Comparison of ENCODE assay signal across 1 cellular context in the genomic region with DNA sequence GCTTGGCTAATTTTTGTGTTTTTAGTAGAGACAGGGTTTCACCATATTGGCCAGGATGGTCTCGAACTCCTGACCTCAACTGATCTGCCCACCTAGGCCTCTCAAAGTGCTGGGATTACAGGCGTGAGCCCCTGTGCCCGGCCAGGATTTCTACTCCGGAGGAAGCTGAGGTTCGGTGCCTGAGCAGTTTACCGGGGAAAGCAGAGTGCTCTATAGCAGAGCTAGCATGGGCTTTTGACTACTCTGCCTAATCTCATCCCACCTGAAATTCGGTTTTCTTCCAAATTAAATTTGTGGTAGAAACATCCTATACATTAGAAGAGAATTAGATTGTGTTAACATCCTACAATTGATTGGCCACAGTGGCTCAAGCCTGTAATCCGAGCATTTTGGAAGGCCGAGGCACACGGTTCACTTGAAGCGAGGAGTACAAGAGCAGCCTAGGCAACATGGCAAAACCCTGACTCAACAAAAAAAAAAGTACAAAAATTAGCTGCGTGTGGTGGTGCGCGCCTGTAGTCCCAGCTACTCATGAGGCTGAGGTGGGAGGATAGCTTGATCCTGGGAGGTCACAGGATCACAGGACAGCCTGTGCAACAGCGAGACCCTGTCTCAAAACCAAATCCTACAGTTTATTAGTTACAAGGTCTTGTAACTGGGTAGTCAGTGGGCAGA.
TF ChIP-seq lines count a peak whose summit lies in the region.

No MANE protein-coding gene starts in this region.

TF ChIP-seq in neural cell, 6 proteins besides CTCF, POLR2A, EP300 and RAD21:
- TF ChIP-seq, protein P1, sequence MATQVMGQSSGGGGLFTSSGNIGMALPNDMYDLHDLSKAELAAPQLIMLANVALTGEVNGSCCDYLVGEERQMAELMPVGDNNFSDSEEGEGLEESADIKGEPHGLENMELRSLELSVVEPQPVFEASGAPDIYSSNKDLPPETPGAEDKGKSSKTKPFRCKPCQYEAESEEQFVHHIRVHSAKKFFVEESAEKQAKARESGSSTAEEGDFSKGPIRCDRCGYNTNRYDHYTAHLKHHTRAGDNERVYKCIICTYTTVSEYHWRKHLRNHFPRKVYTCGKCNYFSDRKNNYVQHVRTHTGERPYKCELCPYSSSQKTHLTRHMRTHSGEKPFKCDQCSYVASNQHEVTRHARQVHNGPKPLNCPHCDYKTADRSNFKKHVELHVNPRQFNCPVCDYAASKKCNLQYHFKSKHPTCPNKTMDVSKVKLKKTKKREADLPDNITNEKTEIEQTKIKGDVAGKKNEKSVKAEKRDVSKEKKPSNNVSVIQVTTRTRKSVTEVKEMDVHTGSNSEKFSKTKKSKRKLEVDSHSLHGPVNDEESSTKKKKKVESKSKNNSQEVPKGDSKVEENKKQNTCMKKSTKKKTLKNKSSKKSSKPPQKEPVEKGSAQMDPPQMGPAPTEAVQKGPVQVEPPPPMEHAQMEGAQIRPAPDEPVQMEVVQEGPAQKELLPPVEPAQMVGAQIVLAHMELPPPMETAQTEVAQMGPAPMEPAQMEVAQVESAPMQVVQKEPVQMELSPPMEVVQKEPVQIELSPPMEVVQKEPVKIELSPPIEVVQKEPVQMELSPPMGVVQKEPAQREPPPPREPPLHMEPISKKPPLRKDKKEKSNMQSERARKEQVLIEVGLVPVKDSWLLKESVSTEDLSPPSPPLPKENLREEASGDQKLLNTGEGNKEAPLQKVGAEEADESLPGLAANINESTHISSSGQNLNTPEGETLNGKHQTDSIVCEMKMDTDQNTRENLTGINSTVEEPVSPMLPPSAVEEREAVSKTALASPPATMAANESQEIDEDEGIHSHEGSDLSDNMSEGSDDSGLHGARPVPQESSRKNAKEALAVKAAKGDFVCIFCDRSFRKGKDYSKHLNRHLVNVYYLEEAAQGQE (IDR thresholded peaks at IDR 0.05; ENCODE audit: borderline replicate concordance), result no peak
- TF ChIP-seq POLR2AphosphoS5 (IDR thresholded peaks at IDR 0.05) (no peak), SMC3 (conservative IDR thresholded peaks at IDR 0.05; ENCODE audit: poor library complexity) (no peak)
